ENCODE assay signal across 19 cellular contexts in the genomic region with DNA sequence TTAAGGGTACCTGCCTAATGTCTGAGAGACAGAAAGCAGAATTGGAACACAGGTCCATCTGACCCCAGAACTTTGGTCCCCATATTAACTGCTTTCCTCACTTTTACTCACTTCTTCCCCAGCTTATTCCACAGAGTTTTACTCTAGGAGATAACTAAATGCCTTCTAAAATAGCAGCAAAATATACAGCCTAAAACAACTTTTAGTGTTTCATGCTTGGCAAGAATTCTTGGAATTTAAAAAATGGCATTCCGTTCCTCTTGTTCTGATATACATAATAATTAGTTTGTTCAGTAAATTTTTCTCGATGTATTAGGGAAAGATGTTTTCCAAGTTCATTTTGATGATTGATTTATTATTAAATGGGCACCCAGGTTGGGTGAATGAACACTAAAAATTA.
"Had no signal": no experiment of that assay in that cellular context is flagged by ENCODE, and none has a peak within 500 bp of the region (broad histone marks: within the 10 kb centered on the region; RNA-seq: fewer than 3 reads in every experiment).

No MANE protein-coding gene starts in this region.

- H3K36me3 ChIP-seq: adrenal gland, right atrium auricular region had no signal

- H3K27ac Mint-ChIP-seq: activated CD4-positive, alpha-beta T cell treated with anti-CD3 and anti-CD28 coated beads, Interleukin-2, amount 10 ng/mL, durations not matched to agents 7 days and 5 days; activated naive CD4-positive, alpha-beta T cell treated with anti-CD3 and anti-CD28 coated beads, Interleukin-2, amount 10 ng/mL, durations not matched to agents 7 days and 5 days; activated T-helper 2 cell treated with anti-CD3 and anti-CD28 coated beads, Interferon-gamma antibody, Interleukin-2, Interleukin-4, amounts not matched to agents 10 μg/mL and 5 μg/mL and 100 μg/mL, durations not matched to agents 14 hours and 24 hours and 36 hours; naive thymus-derived CD4-positive, alpha-beta T cell; T-helper 2 cell treated with Interferon-gamma antibody and Interleukin-4, amounts not matched to agents 5 μg/mL and 100 μg/mL, for 36 hours; type B pancreatic cell had no signal

- H3K9me3 ChIP-seq: adrenal gland, body of pancreas, right atrium auricular region had no signal

- H3K27me3 ChIP-seq: adrenal gland, body of pancreas, right atrium auricular region had no signal

- H3K36me3 Mint-ChIP-seq: activated naive CD4-positive, alpha-beta T cell treated with anti-CD3 and anti-CD28 coated beads, Interleukin-2, amount 10 ng/mL, durations not matched to agents 7 days and 5 days; naive thymus-derived CD4-positive, alpha-beta T cell; type B pancreatic cell had no signal

- H3K4me3 ChIP-seq: adrenal gland, body of pancreas, right atrium auricular region, skin epidermis had no signal

- H3K4me1 Mint-ChIP-seq: activated CD4-positive, alpha-beta T cell treated with anti-CD3 and anti-CD28 coated beads, Interleukin-2, amount 10 ng/mL, durations not matched to agents 7 days and 5 days; activated naive CD4-positive, alpha-beta T cell treated with anti-CD3 and anti-CD28 coated beads, Interleukin-2, amount 10 ng/mL, durations not matched to agents 7 days and 5 days; central memory CD8-positive, alpha-beta T cell; naive thymus-derived CD4-positive, alpha-beta T cell had no signal

- H3K27me3 Mint-ChIP-seq: type B pancreatic cell had no signal

- H3K27ac ChIP-seq: adrenal gland, body of pancreas, right atrium auricular region, skin epidermis had no signal

- DNase-seq: activated CD4-positive, alpha-beta T cell treated with anti-CD3 and anti-CD28 coated beads, Interleukin-2, amount 10 ng/mL, durations not matched to agents 7 days and 5 days; activated CD4-positive, CD25-positive, alpha-beta regulatory T cell; activated naive CD4-positive, alpha-beta T cell treated with anti-CD3 and anti-CD28 coated beads, Interleukin-2, amount 10 ng/mL, durations not matched to agents 7 days and 5 days; adrenal gland; body of pancreas; cortex of kidney; effector memory CD4-positive, alpha-beta T cell; foreskin melanocyte; left colon; naive thymus-derived CD4-positive, alpha-beta T cell; stimulated activated CD4-positive, alpha-beta T cell treated with anti-CD3 and anti-CD28 coated beads, Interleukin-15, amount 100 ng/mL, for 24 hours; stimulated activated CD4-positive, alpha-beta T cell treated with anti-CD3 and anti-CD28 coated beads, Interleukin-4, amount 100 ng/mL, for 1 hour; stimulated activated naive CD4-positive, alpha-beta T cell treated with Interleukin-2 at 50 U/mL for 16 hours had no signal

- ATAC-seq: body of pancreas; left colon; naive thymus-derived CD4-positive, alpha-beta T cell had no signal

- H3K9me3 Mint-ChIP-seq: activated CD4-positive, alpha-beta T cell treated with anti-CD3 and anti-CD28 coated beads, Interleukin-2, amount 10 ng/mL, durations not matched to agents 7 days and 5 days; activated naive CD4-positive, alpha-beta T cell treated with anti-CD3 and anti-CD28 coated beads, Interleukin-2, amount 10 ng/mL, durations not matched to agents 7 days and 5 days; activated T-helper 2 cell treated with anti-CD3 and anti-CD28 coated beads, Interferon-gamma antibody, Interleukin-2, Interleukin-4, amounts not matched to agents 10 μg/mL and 5 μg/mL and 100 μg/mL, durations not matched to agents 14 hours and 24 hours and 36 hours; central memory CD8-positive, alpha-beta T cell; T-helper 2 cell treated with Interferon-gamma antibody and Interleukin-4, amounts not matched to agents 5 μg/mL and 100 μg/mL, for 36 hours; type B pancreatic cell had no signal

- H3K4me3 Mint-ChIP-seq: activated CD4-positive, alpha-beta T cell treated with anti-CD3 and anti-CD28 coated beads, Interleukin-2, amount 10 ng/mL, durations not matched to agents 7 days and 5 days; activated naive CD4-positive, alpha-beta T cell treated with anti-CD3 and anti-CD28 coated beads, Interleukin-2, amount 10 ng/mL, durations not matched to agents 7 days and 5 days; central memory CD8-positive, alpha-beta T cell; naive thymus-derived CD4-positive, alpha-beta T cell; T-helper 2 cell treated with Interferon-gamma antibody and Interleukin-4, amounts not matched to agents 5 μg/mL and 100 μg/mL, for 36 hours; type B pancreatic cell had no signal
